ENCODE assay signal across 12 cellular contexts in genomic region chr7:2162959-2163358, GRCh38.
DNase-seq lines count a peak whose midpoint lies in the region; TF ChIP-seq lines count a peak whose summit lies in the region.
"Had no signal": no experiment of that assay in that cellular context is flagged by ENCODE, and none has a peak within 500 bp of the region (broad histone marks: within the 10 kb centered on the region; RNA-seq: fewer than 3 reads in every experiment).

No MANE protein-coding gene starts in this region.

- no peaks in the 10 kb centered on the region for H3K79me2 ChIP-seq in MM.1S (ENCODE audit: low read length)

- H3K36me3 Mint-ChIP-seq in nephron (ENCODE audit: low read depth): peaks cover 8% of the 10 kb centered on the region

- H3K4me1 Mint-ChIP-seq in nephron: peaks cover 42% of the 10 kb centered on the region

- H3K27ac Mint-ChIP-seq in nephron: peak overlapping the region; percentile 12 to 83 (median 36)

- H3K27me3 ChIP-seq in HUES64 (ENCODE audit: insufficient read depth, low read length): no peaks in the 10 kb centered on the region
- no peaks in the 10 kb centered on the region for H3K27me3 ChIP-seq in esophagus muscularis mucosa
- H3K27me3 ChIP-seq in MM.1S (replicated peaks; ENCODE audit: insufficient read depth, low read length): no peaks in the 10 kb centered on the region
- no peaks in the 10 kb centered on the region for H3K27me3 ChIP-seq in esophagus squamous epithelium
- H3K27me3 ChIP-seq: MG63 had no signal

- TF ChIP-seq CTCF in esophagus muscularis mucosa (IDR thresholded peaks at IDR 0.05) (no peak), nephron (IDR thresholded peaks at IDR 0.05; ENCODE audit: unreplicated experiment in 3 of 3) (no peak), MM.1S (IDR thresholded peaks at IDR 0.05; ENCODE audit: low read length) (no peak), esophagus squamous epithelium (IDR thresholded peaks at IDR 0.05) (no peak)

- H3K36me3 ChIP-seq in HUES64 (ENCODE audit: insufficient read depth, low read length) (no peaks in the 10 kb centered on the region), esophagus muscularis mucosa (peaks cover 0 to 5% (median 0%) of the 10 kb centered on the region in 4 donors), MM.1S (replicated peaks; ENCODE audit: insufficient read depth, low read length) (no peaks in the 10 kb centered on the region), esophagus squamous epithelium (no peaks in the 10 kb centered on the region)
- H3K36me3 ChIP-seq: MG63 had no signal

- no peak overlapping the region for H3K4me2 ChIP-seq in MM.1S (ENCODE audit: low read depth, low read length)

- H3K9ac ChIP-seq in HUES64 (ENCODE audit: low read depth, low read length) (no peak overlapping the region), MM.1S (ENCODE audit: low read length) (no peak overlapping the region)

- H2AFZ ChIP-seq in MM.1S (ENCODE audit: low read length): no peak overlapping the region

- intact Hi-C loops in esophagus muscularis mucosa (cut with DNase I) (no loop called here), esophagus squamous epithelium (cut with DNase I) (no loop called here)

- H3K9me3 Mint-ChIP-seq in nephron: no peaks in the 10 kb centered on the region

- no peaks in the 10 kb centered on the region for H3F3A ChIP-seq in MM.1S (ENCODE audit: insufficient read depth, low read length)

- no peak for TF ChIP-seq EP300 in esophagus muscularis mucosa (IDR thresholded peaks at IDR 0.05)

- H4K20me1 ChIP-seq in MM.1S (ENCODE audit: insufficient read depth, low read length): no peaks in the 10 kb centered on the region

- no peak overlapping the region for H3K4me3 ChIP-seq in HUES64 (ENCODE audit: low read length)
- H3K4me3 ChIP-seq in esophagus muscularis mucosa: no peak overlapping the region
- no peak overlapping the region for H3K4me3 ChIP-seq in MM.1S (ENCODE audit: low read length)
- H3K4me3 ChIP-seq in esophagus squamous epithelium: no peak overlapping the region
- H3K4me3 ChIP-seq: MG63 had no signal

- 66% methylated on average over 4 of the region's 4 CpGs for WGBS in HUES64
- WGBS in esophagus muscularis mucosa: 58% methylated on average over 4 of the region's 4 CpGs
- WGBS in esophagus squamous epithelium, 2 donors: 83 to 84% methylated on average over 4 of the region's 4 CpGs

- H3K27me3 Mint-ChIP-seq in nephron (ENCODE audit: low read depth): peaks cover 5% of the 10 kb centered on the region

- H3K4me3 Mint-ChIP-seq in nephron: no peak overlapping the region

- DNase-seq in D341Med (ENCODE audit: low spot score) (peak; percentile 44), esophagus muscularis mucosa (ENCODE audit: extremely low spot score) (no peak), MM.1S (no peak), T-helper 2 cell (no peak), EL (no peak), esophagus squamous epithelium (lab: John Stamatoyannopoulos, UW) (no peak)
- DNase-seq: activated CD4-positive, alpha-beta T cell treated with anti-CD3 and anti-CD28 coated beads, Interleukin-2, amount 50 U/mL, for 48 hours; central memory CD4-positive, alpha-beta T cell; MG63; NCI-H2081 treated with DMSO at 0.1 percent for 48 hours had no signal

- peaks cover 26% of the 10 kb centered on the region for H3K4me1 ChIP-seq in HUES64 (ENCODE audit: insufficient read depth, low read length)
- H3K4me1 ChIP-seq in esophagus muscularis mucosa: peaks cover 32 to 70% (median 50%) of the 10 kb centered on the region in 4 donors
- no peaks in the 10 kb centered on the region for H3K4me1 ChIP-seq in MM.1S (ENCODE audit: low read length)
- H3K4me1 ChIP-seq in esophagus squamous epithelium: peaks cover 0 to 26% (median 6%) of the 10 kb centered on the region in 3 donors

- no peaks in the 10 kb centered on the region for H3K9me2 ChIP-seq in MM.1S (replicated peaks; ENCODE audit: insufficient read depth, low read length)

- H3K27ac ChIP-seq in HUES64 (ENCODE audit: low read depth, low read length): peak overlapping the region; percentile 70
- H3K27ac ChIP-seq in esophagus muscularis mucosa (replicated peaks in 1 of 4): peak overlapping the region; percentile 18 to 47 (median 34)
- no peak overlapping the region for H3K27ac ChIP-seq in MM.1S (ENCODE audit: low read length)
- H3K27ac ChIP-seq in esophagus squamous epithelium: no peak overlapping the region

- no peak for TF ChIP-seq POLR2A in esophagus muscularis mucosa (IDR thresholded peaks at IDR 0.05; ENCODE audit: low read depth)
- TF ChIP-seq POLR2A in esophagus squamous epithelium (IDR thresholded peaks at IDR 0.05): no peak

- H3K9me3 ChIP-seq in HUES64 (ENCODE audit: insufficient read depth, low read depth, low read length) (no peaks in the 10 kb centered on the region), esophagus muscularis mucosa (no peaks in the 10 kb centered on the region), MM.1S (replicated peaks; ENCODE audit: insufficient read depth, low read length) (no peaks in the 10 kb centered on the region), esophagus squamous epithelium (no peaks in the 10 kb centered on the region)
- H3K9me3 ChIP-seq: MG63 had no signal

Comparison
In these comparisons a context has a peak if more than half of its experiments do, and no peak if none do; other contexts are left out.
1. H3K27ac ChIP-seq: peak in HUES64 (single experiment) and esophagus muscularis mucosa (4 of 4); none in MM.1S (single experiment) and esophagus squamous epithelium (0 of 4).